Comparison of ENCODE assay signal across 26 cellular contexts in genomic region chr4:42497142-42497541, GRCh38.
DNase-seq lines count a peak whose midpoint lies in the region; ATAC-seq, FAIRE-seq and TF ChIP-seq lines count a peak whose summit lies in the region.
"Had no signal": no experiment of that assay in that cellular context is flagged by ENCODE, and none has a peak within 500 bp of the region (broad histone marks: within the 10 kb centered on the region; RNA-seq: fewer than 3 reads in every experiment).

No MANE protein-coding gene starts in this region.

- DNase-seq in GM12892 (ENCODE audit: insufficient read length) (no peak), GM23338 (ENCODE audit: low spot score) (no peak), left lobe of liver (ENCODE audit: low spot score) (no peak), NCI-H146 (lab: John Stamatoyannopoulos, UW) (no peak), PC-9 (no peak)
- DNase-seq: 8988T; ACHN; BE2C; C1 segment of cervical spinal cord; CD4-positive, alpha-beta memory T cell; CD4-positive, CD25-positive, alpha-beta regulatory T cell; CD8-positive, alpha-beta memory T cell; COR-L47; DMS 273 treated with DMSO at 0.1 percent for 48 hours; DMS153; DMS53; DMS79; DND-41; EL; GDM1 had no signal

- H3K27ac Mint-ChIP-seq in GM23338 = peak overlapping the region; percentile 25
- H3K27ac Mint-ChIP-seq: CD14-positive monocyte; CD4-positive, alpha-beta memory T cell had no signal

- H3K4me1 ChIP-seq in GM23338 (ENCODE audit: insufficient read depth) = peaks cover 20% of the 10 kb centered on the region
- peaks cover 14% of the 10 kb centered on the region for H3K4me1 ChIP-seq in iPS-20b (ENCODE audit: insufficient read depth, low read length)
- no peaks in the 10 kb centered on the region for H3K4me1 ChIP-seq in PC-9 (replicated peaks; ENCODE audit: insufficient read depth)
- H3K4me1 ChIP-seq: BE2C, BLaER1 had no signal

- TF ChIP-seq CTCF in GM23338 (conservative IDR thresholded peaks at IDR 0.05; ENCODE audit: low read depth in 2 of 2) = no peak
- no peak for TF ChIP-seq CTCF in PC-9 (conservative IDR thresholded peaks at IDR 0.05)

- CTCF ChIA-PET in PC-9 (lab: Charles Lee) = no interaction called here

- H4K20me1 ChIP-seq in GM23338 (replicated peaks; ENCODE audit: insufficient read depth) (no peaks in the 10 kb centered on the region), PC-9 (ENCODE audit: insufficient read depth) (no peaks in the 10 kb centered on the region)
- H4K20me1 ChIP-seq: BLaER1 had no signal

- ATAC-seq in GM23338 (no peak), left lobe of liver (no peak)
- ATAC-seq: GM12878 had no signal

- H3K9me3 ChIP-seq in iPS-20b (ENCODE audit: insufficient read depth, low read depth, low read length) (no peaks in the 10 kb centered on the region), PC-9 (ENCODE audit: insufficient read depth, low read depth) (no peaks in the 10 kb centered on the region)
- H3K9me3 ChIP-seq: BE2C, BLaER1 had no signal

- no peaks in the 10 kb centered on the region for H3K27me3 ChIP-seq in GM23338 (ENCODE audit: insufficient read depth)
- no peaks in the 10 kb centered on the region for H3K27me3 ChIP-seq in iPS-20b (ENCODE audit: insufficient read depth, low read length)
- H3K27me3 ChIP-seq in PC-9 (ENCODE audit: insufficient read depth, low read depth) = peaks cover 10% of the 10 kb centered on the region; the same call in 1 of the 2 replicates
- H3K27me3 ChIP-seq: BE2C, BLaER1 had no signal

- H3F3A ChIP-seq in GM23338 (replicated peaks; ENCODE audit: low read depth) = no peaks in the 10 kb centered on the region
- H3F3A ChIP-seq in PC-9 (ENCODE audit: insufficient read depth, low read depth) = no peaks in the 10 kb centered on the region

- no peaks in the 10 kb centered on the region for H3K9me3 Mint-ChIP-seq in GM23338
- H3K9me3 Mint-ChIP-seq: CD4-positive, CD25-positive, alpha-beta regulatory T cell; CD8-positive, alpha-beta memory T cell had no signal

- 0 out of 2 replicates have a peak overlapping the region, but pooled peaks have one; percentile 7 for H3K9ac ChIP-seq in iPS-20b (ENCODE audit: low read depth, low read length)
- H3K9ac ChIP-seq: BLaER1 had no signal

- no peak overlapping the region for H3K4me2 ChIP-seq in GM23338
- no peak overlapping the region for H3K4me2 ChIP-seq in PC-9
- H3K4me2 ChIP-seq: BLaER1 had no signal

- H3K36me3 ChIP-seq in GM23338 (ENCODE audit: insufficient read depth) (no peaks in the 10 kb centered on the region), iPS-20b (ENCODE audit: insufficient read depth, low read depth, low read length) (no peaks in the 10 kb centered on the region), PC-9 (ENCODE audit: low read depth) (no peaks in the 10 kb centered on the region)

- POLR2A ChIA-PET in PC-9 (lab: Charles Lee; ENCODE audit: unreplicated experiment) = no interaction called here

- no peak overlapping the region for H3K4me3 Mint-ChIP-seq in GM23338
- H3K4me3 Mint-ChIP-seq: CD14-positive monocyte; CD4-positive, alpha-beta memory T cell; CD4-positive, CD25-positive, alpha-beta regulatory T cell; CD8-positive, alpha-beta memory T cell had no signal

- H3K4me1 Mint-ChIP-seq in GM23338 = peaks cover 27% of the 10 kb centered on the region
- H3K4me1 Mint-ChIP-seq: CD14-positive monocyte had no signal

- intact Hi-C loops in PC-9 (cut with micrococcal nuclease; ENCODE audit: unreplicated experiment) = no loop called here

- H3K79me2 ChIP-seq in GM23338 (replicated peaks; ENCODE audit: insufficient read depth) = no peaks in the 10 kb centered on the region
- H3K79me2 ChIP-seq in PC-9 (ENCODE audit: low read depth) = no peaks in the 10 kb centered on the region

- peak; percentile 64 for FAIRE-seq in GM12892 (lab: Jason Lieb, UNC)
- FAIRE-seq: A204.1, GM12878, GM19239 had no signal

- no peaks in the 10 kb centered on the region for H3K36me3 Mint-ChIP-seq in GM23338 (ENCODE audit: low read depth)

- H3K4me3 ChIP-seq in GM23338 (no peak overlapping the region), iPS-20b (ENCODE audit: low read length) (no peak overlapping the region), PC-9 (no peak overlapping the region)
- H3K4me3 ChIP-seq: BLaER1, GM12878 had no signal

- no TSS peak for BruUV-seq in PC-9 (replicated peaks; lab: Mats Ljungman, UMichigan)

- no peaks in the 10 kb centered on the region for H3K9me2 ChIP-seq in GM23338 (ENCODE audit: insufficient read depth)
- no peaks in the 10 kb centered on the region for H3K9me2 ChIP-seq in PC-9 (ENCODE audit: insufficient read depth)

- H3K27ac ChIP-seq in GM23338 (ENCODE audit: low read depth) (no peak overlapping the region), iPS-20b (ENCODE audit: low read length) (no peak overlapping the region), PC-9 (no peak overlapping the region)
- H3K27ac ChIP-seq: BLaER1 had no signal

- H2AFZ ChIP-seq in GM23338 (no peak overlapping the region), PC-9 (no peak overlapping the region)

- H3K27me3 Mint-ChIP-seq in GM23338 (ENCODE audit: insufficient read depth, low read depth, poor library complexity) = peaks cover 1% of the 10 kb centered on the region
- H3K27me3 Mint-ChIP-seq: CD4-positive, alpha-beta memory T cell; CD4-positive, CD25-positive, alpha-beta regulatory T cell; CD8-positive, alpha-beta memory T cell had no signal

- no peak for TF ChIP-seq POLR2A in GM12892 (IDR thresholded peaks at IDR 0.05; ENCODE audit: low read depth, low read length)

TF ChIP-seq in GM23338, 12 proteins besides CTCF, POLR2A, EP300 and RAD21 (continues in another document):
- TF ChIP-seq ZNF331 (CRISPR knock-in tag; IDR thresholded peaks at IDR 0.05; ENCODE audit: low read depth) (no peak), EZH2 (IDR thresholded peaks at IDR 0.05; ENCODE audit: low read depth, unreplicated experiment) (no peak), EZH2phosphoT487 (IDR thresholded peaks at IDR 0.05; ENCODE audit: unreplicated experiment) (no peak), ZNF462 (CRISPR knock-in tag; IDR thresholded peaks at IDR 0.05) (no peak)
